ENCODE assay signal across 1 cellular context in genomic region chr10:49281461-49281860, GRCh38.
TF ChIP-seq lines count a peak whose summit lies in the region.

No MANE protein-coding gene starts in this region.

TF ChIP-seq in HCT116, 20 proteins besides CTCF, POLR2A, EP300 and RAD21 (continued from another document):
- TF ChIP-seq MAX (IDR thresholded peaks at IDR 0.05) (no peak), EGR1 (IDR thresholded peaks at IDR 0.05; ENCODE audit: low read depth) (no peak), FOSL1 (IDR thresholded peaks at IDR 0.05; ENCODE audit: low read depth) (no peak), ZFX (IDR thresholded peaks at IDR 0.05) (no peak), SP1 (IDR thresholded peaks at IDR 0.05; ENCODE audit: low read depth) (no peak), TCF7L2 (IDR thresholded peaks at IDR 0.05; ENCODE audit: borderline replicate concordance, extremely low read depth, insufficient read depth, insufficient read length) (no peak)
